In genomic region chr7:135692055-135692454, GRCh38 we compare ENCODE assay signal across 17 cellular contexts. TPM values are rescaled to one million over a fixed set of nuclear protein-coding genes. Genes with fewer than 3 reads are reported as not detected.
DNase-seq lines count a peak whose midpoint lies in the region; ATAC-seq and TF ChIP-seq lines count a peak whose summit lies in the region.
"Had no signal": no experiment of that assay in that cellular context is flagged by ENCODE, and none has a peak within 500 bp of the region (broad histone marks: within the 10 kb centered on the region; RNA-seq: fewer than 3 reads in every experiment).

No MANE protein-coding gene starts in this region.

- H2AFZ ChIP-seq in GM23248 = peak overlapping the region; percentile 26; the same call in 1 of the 2 replicates
- H2AFZ ChIP-seq in osteoblast (ENCODE audit: low read length) = no peak overlapping the region
- H2AFZ ChIP-seq: GM23338 had no signal

- peaks cover 20% of the 10 kb centered on the region; the same call in 1 of the 2 replicates for H3K36me3 ChIP-seq in GM23248 (ENCODE audit: low read depth)
- H3K36me3 ChIP-seq in osteoblast (ENCODE audit: insufficient read depth, low read length) = no peaks in the 10 kb centered on the region

- no peaks in the 10 kb centered on the region for H3K9me2 ChIP-seq in GM23248 (ENCODE audit: insufficient read depth)

- H3K4me3 ChIP-seq in GM23248 = no peak overlapping the region
- H3K4me3 ChIP-seq in osteoblast (ENCODE audit: insufficient read depth, low read length) = no peak overlapping the region
- H3K4me3 ChIP-seq: GM23338 had no signal

- H3K27ac ChIP-seq in GM23248 (peak overlapping the region; percentile 63), osteoblast (ENCODE audit: low read depth, low read length) (peak overlapping the region; percentile 72)

- H3K36me3 Mint-ChIP-seq in endothelial cell (ENCODE audit: low read depth, unreplicated experiment) = peaks cover 7% of the 10 kb centered on the region

- TF ChIP-seq CTCF in endothelial cell (IDR thresholded peaks at IDR 0.05; ENCODE audit: unreplicated experiment) (no peak), osteoblast (IDR thresholded peaks at IDR 0.05; ENCODE audit: extremely low read depth, low read depth, low read length) (no peak)

- peak overlapping the region; percentile 80 for H3K27ac Mint-ChIP-seq in endothelial cell (ENCODE audit: unreplicated experiment)
- H3K27ac Mint-ChIP-seq: CD4-positive, CD25-positive, alpha-beta regulatory T cell; GM23338; IgD-negative memory B cell had no signal

- 44 to 46% methylated on average over 3 of the region's 3 CpGs for WGBS in GM23248 (ENCODE audit: low coverage in 1 of 2, low lambda C conversion rate in 2 of 2, missing lambda C conversion rate in 2 of 2), 2 experiments

- H3K4me1 ChIP-seq in GM23248 (ENCODE audit: insufficient read depth) = peaks cover 24% of the 10 kb centered on the region
- peaks cover 16% of the 10 kb centered on the region for H3K4me1 ChIP-seq in osteoblast (ENCODE audit: insufficient read depth, low read length)

- no peaks in the 10 kb centered on the region for H4K20me1 ChIP-seq in GM23248 (ENCODE audit: insufficient read depth)
- no peaks in the 10 kb centered on the region for H4K20me1 ChIP-seq in osteoblast (ENCODE audit: insufficient read depth, low read length)

- H3K9me3 Mint-ChIP-seq in endothelial cell (ENCODE audit: unreplicated experiment) = no peaks in the 10 kb centered on the region
- H3K9me3 Mint-ChIP-seq: GM23338 had no signal

- no peak overlapping the region for H3K4me2 ChIP-seq in GM23248 (ENCODE audit: unreplicated experiment)
- no peak overlapping the region for H3K4me2 ChIP-seq in osteoblast (ENCODE audit: insufficient read depth, low read length)
- H3K4me2 ChIP-seq: GM23338 had no signal

- H3K9ac ChIP-seq in GM23248 = no peak overlapping the region

- ATAC-seq in HG02759 (IDR thresholded peaks at IDR 0.05; ENCODE audit: unreplicated experiment) = no peak
- ATAC-seq in HG02642 (IDR thresholded peaks at IDR 0.05; ENCODE audit: poor library complexity, unreplicated experiment) = no peak
- ATAC-seq: GM23338 had no signal

- peaks cover 26% of the 10 kb centered on the region for H3K79me2 ChIP-seq in GM23248 (ENCODE audit: insufficient read depth)
- peaks cover 1% of the 10 kb centered on the region for H3K79me2 ChIP-seq in osteoblast (ENCODE audit: insufficient read depth, low read length)

- H3K27me3 ChIP-seq in GM23248 (replicated peaks; ENCODE audit: insufficient read depth) = no peaks in the 10 kb centered on the region
- no peaks in the 10 kb centered on the region for H3K27me3 ChIP-seq in osteoblast (ENCODE audit: insufficient read depth, low read length)

- H3K9me3 ChIP-seq in GM23248 (ENCODE audit: low read depth) (no peaks in the 10 kb centered on the region), osteoblast (ENCODE audit: low read depth, low read length) (no peaks in the 10 kb centered on the region)

- H3K27me3 Mint-ChIP-seq in endothelial cell (ENCODE audit: unreplicated experiment) = peaks cover 3% of the 10 kb centered on the region
- H3K27me3 Mint-ChIP-seq: CD4-positive, CD25-positive, alpha-beta regulatory T cell; IgD-negative memory B cell had no signal

- in situ Hi-C loops in GM23248 (cut with MboI) (no loop called here), G401 (cut with HindIII; ENCODE audit: low sequenced_read_pairs) (no loop called here)

- H3K4me3 Mint-ChIP-seq in endothelial cell (ENCODE audit: unreplicated experiment) = no peak overlapping the region
- H3K4me3 Mint-ChIP-seq: CD4-positive, CD25-positive, alpha-beta regulatory T cell; GM23338; IgD-negative memory B cell had no signal

- peaks cover 20% of the 10 kb centered on the region for H3F3A ChIP-seq in GM23248 (ENCODE audit: insufficient read depth)

- peaks cover 24% of the 10 kb centered on the region for H3K4me1 Mint-ChIP-seq in endothelial cell (ENCODE audit: unreplicated experiment)
- H3K4me1 Mint-ChIP-seq: GM23338, IgD-negative memory B cell had no signal

- peak; percentile 57 for DNase-seq in GM23248
- peak; percentile 58 for DNase-seq in NCI-H226
- DNase-seq in endothelial cell (ENCODE audit: low spot score) = no peak
- DNase-seq in osteoblast (ENCODE audit: insufficient read length, low spot score, missing footprints) = no peak
- no peak for DNase-seq in G401 (ENCODE audit: low spot score)
- no peak for DNase-seq in NCI-H1105 (lab: John Stamatoyannopoulos, UW)
- DNase-seq: ACHN; CD4-positive, CD25-positive, alpha-beta regulatory T cell; Kasumi-1; NCI-H1436 treated with DMSO at 0.1 percent for 48 hours; NCI-H2081 treated with DMSO at 0.1 percent for 48 hours; NCI-H524 had no signal

RNA-seq across cellular contexts. Expression of gene STMP1, which starts 29.7 kb away (rescaled TPM):
- total RNA-seq in GM23248 (2014; rRNA removed; shearing (Covaris generic)) = 11.3 and 16.9 TPM in 2 replicates
- 93.2 and 97.0 TPM in 2 replicates for polyA plus RNA-seq in GM23248 (2016; fragmentation: Nextera tagmentation; extraction: Ambion mirVana)
- total RNA-seq in endothelial cell (ENCODE audit: unreplicated experiment) (27.5 TPM), osteoblast (18.8 and 21.5 TPM in 2 replicates)
- 20.1 and 34.1 TPM in 2 replicates for total RNA-seq in G401 (2014; rRNA removed; shearing (Covaris generic))

RNA-seq across cellular contexts. Expression of gene SLC13A4, which starts 35.9 kb away (rescaled TPM):
- 0.11 TPM in 1 of 2 replicates, not detected in the other for total RNA-seq in GM23248 (2014; rRNA removed; shearing (Covaris generic))
- 0.62 and 1.9 TPM in 2 replicates for polyA plus RNA-seq in GM23248 (2016; fragmentation: Nextera tagmentation; extraction: Ambion mirVana)
- total RNA-seq in endothelial cell (ENCODE audit: unreplicated experiment) (not detected), osteoblast (0.36 and 0.88 TPM in 2 replicates)
- 0.31 and 1.2 TPM in 2 replicates for total RNA-seq in G401 (2014; rRNA removed; shearing (Covaris generic))
- total RNA-seq: CD4-positive, CD25-positive, alpha-beta regulatory T cell had no signal

RNA-seq across cellular contexts. Expression of gene FAM180A, which starts 56.6 kb away (rescaled TPM):
- total RNA-seq in GM23248 (2014; rRNA removed; shearing (Covaris generic)) = 53.5 and 60.1 TPM in 2 replicates
- polyA plus RNA-seq in GM23248 (2016; fragmentation: Nextera tagmentation; extraction: Ambion mirVana) = 50.3 and 52.5 TPM in 2 replicates
- not detected for total RNA-seq in endothelial cell (ENCODE audit: unreplicated experiment)
- total RNA-seq in osteoblast = 23.5 and 28.9 TPM in 2 replicates
- not detected in 2 replicates for total RNA-seq in G401 (2014; rRNA removed; shearing (Covaris generic))
- total RNA-seq: CD4-positive, CD25-positive, alpha-beta regulatory T cell; GM23338; SK-MEL-5 had no signal
- polyA plus RNA-seq: CD4-positive, CD25-positive, alpha-beta regulatory T cell; GM23338; IgD-negative memory B cell had no signal

Comparison
In these comparisons a context has a peak if more than half of its experiments do, and no peak if none do; other contexts are left out.
1. DNase-seq: peak in GM23248 (single experiment) and NCI-H226 (single experiment); none in endothelial cell (single experiment), osteoblast (single experiment), G401 (single experiment) and NCI-H1105 (single experiment).
2. RNA of gene FAM180A, which starts 56.6 kb away (total RNA-seq): 53.5 to 60.1 TPM in GM23248 and 23.5 to 28.9 TPM in osteoblast; not detected in endothelial cell (single experiment) and not detected in G401; every median in the first group is over 10 times any median in the second.